ENCODE assay signal across 10 cellular contexts in genomic region chr19:58317481-58318072, GRCh38. TPM values are rescaled to one million over a fixed set of nuclear protein-coding genes. Genes with fewer than 3 reads are reported as not detected.
DNase-seq lines count a peak whose midpoint lies in the region; ATAC-seq and TF ChIP-seq lines count a peak whose summit lies in the region.
"Had no signal": no experiment of that assay in that cellular context is flagged by ENCODE, and none has a peak within 500 bp of the region (broad histone marks: within the 10 kb centered on the region; RNA-seq: fewer than 3 reads in every experiment).

No MANE protein-coding gene starts in this region.

- POLR2A ChIA-PET in WTC11 (lab: Charles Lee): interaction anchor here (1.1 kb wide), 1 partner anchor 9 kb away, joined by 6 read pairs; the partner anchor contains the start of gene ZSCAN22

- ATAC-seq in WTC11 (peak; percentile 35), HG03175 (IDR thresholded peaks at IDR 0.05; ENCODE audit: unreplicated experiment) (no peak)

- H3K4me3 Mint-ChIP-seq in WTC11: no peak overlapping the region

- peaks cover 28% of the 10 kb centered on the region for H3K36me3 Mint-ChIP-seq in WTC11

- H3K27ac Mint-ChIP-seq in WTC11: no peak overlapping the region

- CTCF ChIA-PET in WTC11 (lab: Charles Lee): no interaction called here

- DNase-seq in Daoy (ENCODE audit: low read depth) (peak; percentile 50), LHCN-M2 (ENCODE audit: low read depth) (peak; percentile 45), WTC11 (ENCODE audit: low spot score) (no peak), iPS-NIHi7 (ENCODE audit: extremely low spot score) (peak; percentile 41), cerebellum (ENCODE audit: low spot score) (no peak), SHP77 (lab: John Stamatoyannopoulos, UW) (no peak), NCI-H510A (lab: John Stamatoyannopoulos, UW) (no peak)
- DNase-seq: amygdala, NCI-H526 treated with DMSO at 0.1 percent for 48 hours had no signal

- H3K9me3 Mint-ChIP-seq in WTC11: no peaks in the 10 kb centered on the region

- no peaks in the 10 kb centered on the region for H3K4me1 Mint-ChIP-seq in WTC11

- TF ChIP-seq CTCF in WTC11 (IDR thresholded peaks at IDR 0.05): no peak

- no peaks in the 10 kb centered on the region for H3K27me3 Mint-ChIP-seq in WTC11 (ENCODE audit: low read depth)

TF ChIP-seq in WTC11, 78 proteins besides CTCF, POLR2A, EP300 and RAD21:
- TF ChIP-seq CREB1 (CRISPR knock-in tag; IDR thresholded peaks at IDR 0.05) (no peak), PRRX2 (CRISPR knock-in tag; IDR thresholded peaks at IDR 0.05) (no peak), TCF7 (CRISPR knock-in tag; IDR thresholded peaks at IDR 0.05; ENCODE audit: low read depth) (no peak), PREB (CRISPR knock-in tag; IDR thresholded peaks at IDR 0.05; ENCODE audit: borderline replicate concordance) (peak; percentile 17; the same call in 1 of the 2 replicates), ZNF219 (CRISPR knock-in tag; IDR thresholded peaks at IDR 0.05; ENCODE audit: borderline replicate concordance) (peak; percentile 48; the same call in 1 of the 2 replicates), OVOL2 (CRISPR knock-in tag; IDR thresholded peaks at IDR 0.05; ENCODE audit: borderline replicate concordance) (no peak), ATF2 (CRISPR knock-in tag; IDR thresholded peaks at IDR 0.05; ENCODE audit: borderline replicate concordance, low read depth) (no peak), ZNF512 (CRISPR knock-in tag; IDR thresholded peaks at IDR 0.05; ENCODE audit: borderline replicate concordance) (no peak), NFE2L1 (CRISPR knock-in tag; IDR thresholded peaks at IDR 0.05) (peak; percentile 42; the same call in 1 of the 2 replicates), JUN (CRISPR knock-in tag; IDR thresholded peaks at IDR 0.05) (peak; percentile 57; the same call in 1 of the 2 replicates), ZNF317 (CRISPR knock-in tag; IDR thresholded peaks at IDR 0.05; ENCODE audit: borderline replicate concordance, low read depth) (no peak)

RNA-seq across cellular contexts. Expression of gene ZSCAN22, which starts 9.2 kb away (rescaled TPM):
- 2.1 TPM in 2 replicates for total RNA-seq in Daoy (2014; rRNA removed; shearing (Covaris generic))
- total RNA-seq in LHCN-M2 (2014; rRNA removed) (2.6 and 3.5 TPM in 2 replicates), WTC11 (2021) (3.2 TPM in 3 replicates), cerebellum (3.7 TPM)
- 1.8 TPM for polyA plus RNA-seq in LHCN-M2 (2012)

RNA-seq across cellular contexts. Expression of gene ERVK3-1, which starts 12.4 kb away (rescaled TPM):
- 125 and 149 TPM in 2 replicates for total RNA-seq in Daoy (2014; rRNA removed; shearing (Covaris generic))
- total RNA-seq in LHCN-M2 (2014; rRNA removed): 52.8 and 59.9 TPM in 2 replicates
- polyA plus RNA-seq in LHCN-M2 (2012): 43.6 TPM
- total RNA-seq in WTC11 (2021): 23.1 to 26.0 TPM (median 24.0 TPM) in 3 replicates
- 36.6 TPM for total RNA-seq in cerebellum

RNA-seq across cellular contexts. Expression of gene A1BG, which starts 35.7 kb away (rescaled TPM):
- 28.5 and 38.4 TPM in 2 replicates for total RNA-seq in Daoy (2014; rRNA removed; shearing (Covaris generic))
- total RNA-seq in LHCN-M2 (2014; rRNA removed) (27.7 and 62.6 TPM in 2 replicates), WTC11 (2021) (22.6 to 24.3 TPM (median 23.4 TPM) in 3 replicates), cerebellum (2.0 TPM)
- 37.6 TPM for polyA plus RNA-seq in LHCN-M2 (2012)

RNA-seq across cellular contexts. Expression of gene ZNF8, which starts 38.8 kb away (rescaled TPM):
- 3.1 and 3.5 TPM in 2 replicates for total RNA-seq in Daoy (2014; rRNA removed; shearing (Covaris generic))
- 4.5 and 6.2 TPM in 2 replicates for total RNA-seq in LHCN-M2 (2014; rRNA removed)
- 1.7 TPM for polyA plus RNA-seq in LHCN-M2 (2012)
- 18.8 to 19.1 TPM (median 18.9 TPM) in 3 replicates for total RNA-seq in WTC11 (2021)
- total RNA-seq in cerebellum: 20.2 TPM

RNA-seq across cellular contexts. Expression of gene ZNF497, which starts 45.0 kb away (rescaled TPM):
- total RNA-seq in Daoy (2014; rRNA removed; shearing (Covaris generic)): 1.5 and 2.7 TPM in 2 replicates
- 1.1 TPM in 2 replicates for total RNA-seq in LHCN-M2 (2014; rRNA removed)
- polyA plus RNA-seq in LHCN-M2 (2012): 0.98 TPM
- 1.7 to 2.1 TPM (median 2.0 TPM) in 3 replicates for total RNA-seq in WTC11 (2021)
- total RNA-seq in cerebellum: 7.0 TPM

Comparison
In these comparisons a context has a peak if more than half of its experiments do, and no peak if none do; other contexts are left out.
1. DNase-seq: peak in Daoy (single experiment), LHCN-M2 (single experiment) and iPS-NIHi7 (single experiment); none in WTC11 (single experiment), cerebellum (single experiment), SHP77 (0 of 2) and NCI-H510A (single experiment).